Comparison of ENCODE assay signal across 16 cellular contexts in genomic region chr3:30098656-30099454, GRCh38.
DNase-seq lines count a peak whose midpoint lies in the region; ATAC-seq and TF ChIP-seq lines count a peak whose summit lies in the region.
"Had no signal": no experiment of that assay in that cellular context is flagged by ENCODE, and none has a peak within 500 bp of the region (broad histone marks: within the 10 kb centered on the region; RNA-seq: fewer than 3 reads in every experiment).

No MANE protein-coding gene starts in this region.

- H3K79me2 ChIP-seq in neural progenitor cell (ENCODE audit: low read depth): no peaks in the 10 kb centered on the region

- H3K36me3 ChIP-seq in endodermal cell (ENCODE audit: control insufficient read depth, insufficient read depth, low read length) (no peaks in the 10 kb centered on the region), neural progenitor cell (no peaks in the 10 kb centered on the region)
- H3K36me3 ChIP-seq: sigmoid colon had no signal

- no peak for TF ChIP-seq CTCF in Calu3 (IDR thresholded peaks at IDR 0.05; ENCODE audit: unreplicated experiment)
- no peak for TF ChIP-seq CTCF in endodermal cell (conservative IDR thresholded peaks at IDR 0.05)
- TF ChIP-seq CTCF in neural progenitor cell (IDR thresholded peaks at IDR 0.05): no peak

- WGBS in endodermal cell (ENCODE audit: insufficient coverage in 1 of 2, insufficient read length in 1 of 2), 2 experiments: 96% methylated on average over 1 of the region's 2 CpGs; no CpG with 5 or more reads in 1 of the 2 experiments

- H3K36me3 Mint-ChIP-seq in Calu3 (ENCODE audit: insufficient read depth, unreplicated experiment): no peaks in the 10 kb centered on the region
- no peaks in the 10 kb centered on the region for H3K36me3 Mint-ChIP-seq in endodermal cell (ENCODE audit: low read depth)
- H3K36me3 Mint-ChIP-seq in neural progenitor cell: peaks cover 6% of the 10 kb centered on the region

- CTCF ChIA-PET in Calu3 (lab: Charles Lee): interaction anchor here (0.6 kb wide), 1 partner anchor 56 kb away, joined by 3 read pairs; no protein-coding TSS in a partner anchor

- H3K9me3 Mint-ChIP-seq in Calu3 (ENCODE audit: low read depth, unreplicated experiment) (peaks cover 4% of the 10 kb centered on the region), endodermal cell (peaks cover 17% of the 10 kb centered on the region), neural progenitor cell (peaks cover 21% of the 10 kb centered on the region)
- H3K9me3 Mint-ChIP-seq: dendritic cell treated with granulocyte-macrophage colony-stimulating factor and Interleukin-4, amounts not matched to agents 40 ng/mL and 50 ng/mL, for 4 days had no signal

- no peaks in the 10 kb centered on the region for H3K9me3 ChIP-seq in endodermal cell (ENCODE audit: control insufficient read depth, low read length)
- H3K9me3 ChIP-seq in neural progenitor cell (ENCODE audit: low read depth): no peaks in the 10 kb centered on the region

- no peaks in the 10 kb centered on the region for H3F3A ChIP-seq in neural progenitor cell (ENCODE audit: low read depth)

- H3K4me3 ChIP-seq in endodermal cell (ENCODE audit: low read length) (no peak overlapping the region), neural progenitor cell (no peak overlapping the region)
- H3K4me3 ChIP-seq: sigmoid colon, SK-N-MC had no signal

- no peaks in the 10 kb centered on the region for H3K4me1 ChIP-seq in endodermal cell (ENCODE audit: control insufficient read depth, insufficient read depth, low read length)
- peaks cover 11% of the 10 kb centered on the region for H3K4me1 ChIP-seq in neural progenitor cell

- H3K4me3 Mint-ChIP-seq in Calu3 (ENCODE audit: low read depth, unreplicated experiment): no peak overlapping the region
- no peak overlapping the region for H3K4me3 Mint-ChIP-seq in endodermal cell
- H3K4me3 Mint-ChIP-seq in neural progenitor cell: no peak overlapping the region
- H3K4me3 Mint-ChIP-seq: activated CD4-positive, alpha-beta T cell treated with anti-CD3 and anti-CD28 coated beads, Interleukin-2, amount 10 ng/mL, durations not matched to agents 24 days and 14 days; dendritic cell treated with granulocyte-macrophage colony-stimulating factor and Interleukin-4, amounts not matched to agents 40 ng/mL and 50 ng/mL, for 4 days had no signal

- H3K27ac ChIP-seq in endodermal cell (ENCODE audit: low read depth, low read length): peak overlapping the region; percentile 18
- no peak overlapping the region for H3K27ac ChIP-seq in neural progenitor cell
- H3K27ac ChIP-seq: sigmoid colon, SK-N-MC had no signal

- no TSS peak for BruUV-seq in Calu3 (replicated peaks; lab: Mats Ljungman, UMichigan)

- H3K4me2 ChIP-seq in neural progenitor cell: no peak overlapping the region

- H3K27ac Mint-ChIP-seq in Calu3 (ENCODE audit: unreplicated experiment) (peak overlapping the region; percentile 5), endodermal cell (no peak overlapping the region), neural progenitor cell (peak overlapping the region; percentile 10)
- H3K27ac Mint-ChIP-seq: activated CD4-positive, alpha-beta T cell treated with anti-CD3 and anti-CD28 coated beads, Interleukin-2, amount 10 ng/mL, durations not matched to agents 24 days and 14 days; dendritic cell treated with granulocyte-macrophage colony-stimulating factor and Interleukin-4, amounts not matched to agents 40 ng/mL and 50 ng/mL, for 4 days had no signal

- H3K27me3 ChIP-seq in endodermal cell (ENCODE audit: control insufficient read depth, insufficient read depth, low read length, poor library complexity, severe bottlenecking) (no peaks in the 10 kb centered on the region), neural progenitor cell (no peaks in the 10 kb centered on the region)
- H3K27me3 ChIP-seq: sigmoid colon had no signal

- intact Hi-C loops in Calu3 (cut with micrococcal nuclease; ENCODE audit: unreplicated experiment): loop anchor here (5.0 kb wide), 1 partner anchor 57 kb away; no protein-coding TSS in a partner anchor

- H3K4me1 Mint-ChIP-seq in Calu3 (ENCODE audit: low read depth, unreplicated experiment): peaks cover 29% of the 10 kb centered on the region
- H3K4me1 Mint-ChIP-seq in endodermal cell: no peaks in the 10 kb centered on the region
- peaks cover 16% of the 10 kb centered on the region for H3K4me1 Mint-ChIP-seq in neural progenitor cell
- H3K4me1 Mint-ChIP-seq: activated CD4-positive, alpha-beta T cell treated with anti-CD3 and anti-CD28 coated beads, Interleukin-2, amount 10 ng/mL, durations not matched to agents 24 days and 14 days had no signal

- no peaks in the 10 kb centered on the region for H3K27me3 Mint-ChIP-seq in Calu3 (ENCODE audit: unreplicated experiment)
- H3K27me3 Mint-ChIP-seq in endodermal cell (ENCODE audit: insufficient read depth): no peaks in the 10 kb centered on the region
- H3K27me3 Mint-ChIP-seq in neural progenitor cell (ENCODE audit: insufficient read depth, low read depth): no peaks in the 10 kb centered on the region
- H3K27me3 Mint-ChIP-seq: dendritic cell treated with granulocyte-macrophage colony-stimulating factor and Interleukin-4, amounts not matched to agents 40 ng/mL and 50 ng/mL, for 4 days had no signal

- ATAC-seq in GM19467 (IDR thresholded peaks at IDR 0.05; ENCODE audit: unreplicated experiment) (no peak), GM21526 (IDR thresholded peaks at IDR 0.05; ENCODE audit: low FRiP score, unreplicated experiment) (no peak), GM18505 (IDR thresholded peaks at IDR 0.05; ENCODE audit: unreplicated experiment) (no peak)

- DNase-seq in Calu3 (no peak), LHCN-M2 (ENCODE audit: low read depth) (peak; percentile 61), endodermal cell (no peak), neural progenitor cell (ENCODE audit: low spot score) (peak; percentile 18), glomerular visceral epithelial cell (ENCODE audit: extremely low spot score) (no peak)
- DNase-seq: activated CD4-positive, alpha-beta T cell treated with anti-CD3 and anti-CD28 coated beads, Interleukin-2, amount 10 ng/mL, durations not matched to agents 24 days and 14 days; activated gamma-delta T cell treated with Interleukin-2 at 50 U/mL for 16 hours; COR-L47; hypothalamus; NCI-H524 treated with DMSO at 0.1 percent for 48 hours; sigmoid colon had no signal

- H4K20me1 ChIP-seq in neural progenitor cell (ENCODE audit: low read depth): no peaks in the 10 kb centered on the region

- H3K9ac ChIP-seq in endodermal cell (ENCODE audit: extremely low read depth, low read length, poor library complexity, severe bottlenecking): no peak overlapping the region
- no peak overlapping the region for H3K9ac ChIP-seq in neural progenitor cell

- no peak for TF ChIP-seq POLR2A in GM18505 (IDR thresholded peaks at IDR 0.05; ENCODE audit: borderline replicate concordance, extremely low read depth, insufficient read depth, insufficient read length)

- H2AFZ ChIP-seq in neural progenitor cell (replicated peaks): no peak overlapping the region

Comparison
In these comparisons a context has a peak if more than half of its experiments do, and no peak if none do; other contexts are left out.
1. DNase-seq: peak in LHCN-M2 (single experiment) and neural progenitor cell (single experiment); none in Calu3 (single experiment), endodermal cell (single experiment) and glomerular visceral epithelial cell (single experiment).